Comparison of ENCODE assay signal across 15 cellular contexts in the genomic region with DNA sequence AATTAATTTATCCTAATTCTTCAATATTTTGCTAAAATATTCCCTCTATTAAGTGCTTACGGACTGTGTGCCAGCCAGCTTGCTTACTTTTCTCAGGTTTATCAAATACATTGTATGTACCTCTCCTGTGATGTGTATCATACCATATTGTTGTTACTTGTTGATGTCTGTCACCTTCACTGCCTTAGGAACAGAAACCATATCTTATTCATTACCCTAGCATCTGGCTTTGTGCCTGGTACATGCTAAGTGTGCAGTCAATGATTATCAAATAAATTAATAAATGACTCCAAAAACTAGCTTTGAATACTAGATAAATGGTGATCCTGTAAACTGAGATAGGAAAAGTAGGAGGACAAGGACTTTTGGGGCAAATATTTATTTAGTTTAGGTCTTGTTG. TPM values are rescaled to one million over a fixed set of nuclear protein-coding genes. Genes with fewer than 3 reads are reported as not detected.
DNase-seq lines count a peak whose midpoint lies in the region; ATAC-seq and TF ChIP-seq lines count a peak whose summit lies in the region.
"Had no signal": no experiment of that assay in that cellular context is flagged by ENCODE, and none has a peak within 500 bp of the region (broad histone marks: within the 10 kb centered on the region; RNA-seq: fewer than 3 reads in every experiment).

No MANE protein-coding gene starts in this region.

- H3K27me3 Mint-ChIP-seq in Caco-2 (ENCODE audit: insufficient read depth, unreplicated experiment) = no peaks in the 10 kb centered on the region
- H3K27me3 Mint-ChIP-seq: naive thymus-derived CD4-positive, alpha-beta T cell had no signal

- H3K9me3 ChIP-seq in right atrium auricular region = no peaks in the 10 kb centered on the region
- H3K9me3 ChIP-seq in WERI-Rb-1 (ENCODE audit: severe bottlenecking) = no peaks in the 10 kb centered on the region
- H3K9me3 ChIP-seq in Caco-2 = no peaks in the 10 kb centered on the region
- H3K9me3 ChIP-seq: esophagus squamous epithelium had no signal

- H3K4me1 ChIP-seq in right atrium auricular region = peaks cover 0 to 31% of the 10 kb centered on the region in 2 donors
- peaks cover 14% of the 10 kb centered on the region for H3K4me1 ChIP-seq in Caco-2

- H3K4me3 Mint-ChIP-seq in Caco-2 (ENCODE audit: unreplicated experiment) = no peak overlapping the region
- H3K4me3 Mint-ChIP-seq: naive thymus-derived CD4-positive, alpha-beta T cell; WTC11 had no signal

- no peaks in the 10 kb centered on the region for H3K4me1 Mint-ChIP-seq in Caco-2 (ENCODE audit: low read depth, unreplicated experiment)

- no peaks in the 10 kb centered on the region for H3K27me3 ChIP-seq in right atrium auricular region
- no peaks in the 10 kb centered on the region for H3K27me3 ChIP-seq in WERI-Rb-1 (ENCODE audit: insufficient read depth, low read depth, severe bottlenecking)
- H3K27me3 ChIP-seq in Caco-2 (replicated peaks; ENCODE audit: control insufficient read depth, insufficient read depth, low read length) = no peaks in the 10 kb centered on the region
- H3K27me3 ChIP-seq: esophagus squamous epithelium had no signal

- BruUV-seq in Caco-2 (replicated peaks; lab: Mats Ljungman, UMichigan) = no TSS peak

- H3K4me3 ChIP-seq in right atrium auricular region (no peak overlapping the region), WERI-Rb-1 (ENCODE audit: low read depth, low read length) (no peak overlapping the region), Caco-2 (ENCODE audit: low read depth, low read length) (no peak overlapping the region)
- H3K4me3 ChIP-seq: esophagus squamous epithelium had no signal

- H3K36me3 Mint-ChIP-seq in Caco-2 (ENCODE audit: insufficient read depth, unreplicated experiment) = no peaks in the 10 kb centered on the region
- H3K36me3 Mint-ChIP-seq: WTC11 had no signal

- intact Hi-C loops in Caco-2 (cut with micrococcal nuclease; ENCODE audit: unreplicated experiment) = no loop called here

- no peak overlapping the region for H3K27ac Mint-ChIP-seq in Caco-2 (ENCODE audit: unreplicated experiment)
- H3K27ac Mint-ChIP-seq: WTC11 had no signal

- H3K27ac ChIP-seq in right atrium auricular region (peak overlapping the region; percentile 43 to 61), WERI-Rb-1 (no peak overlapping the region)

- peak; percentile 37 for ATAC-seq in GM18858 (IDR thresholded peaks at IDR 0.05; ENCODE audit: unreplicated experiment)
- ATAC-seq in GM21447 (IDR thresholded peaks at IDR 0.05; ENCODE audit: unreplicated experiment) = peak; percentile 66
- peak; percentile 92 for ATAC-seq in HG03354 (IDR thresholded peaks at IDR 0.05; ENCODE audit: poor library complexity, severe bottlenecking, unreplicated experiment)
- ATAC-seq: WTC11 had no signal

- TF ChIP-seq CTCF in right atrium auricular region (IDR thresholded peaks at IDR 0.05) (no peak), WERI-Rb-1 (IDR thresholded peaks at IDR 0.05; ENCODE audit: low read depth, low read length) (no peak), Caco-2 (IDR thresholded peaks at IDR 0.05; ENCODE audit: insufficient read depth in 1 of 2, low read depth in 1 of 2, low read length in 1 of 2, severe bottlenecking in 1 of 2, unreplicated experiment in 1 of 2) (no peak)

- H3K36me3 ChIP-seq in right atrium auricular region (no peaks in the 10 kb centered on the region), WERI-Rb-1 (peaks cover 3% of the 10 kb centered on the region; the same call in 1 of the 2 replicates), Caco-2 (ENCODE audit: control insufficient read depth, insufficient read depth, low read length) (no peaks in the 10 kb centered on the region)

- POLR2A ChIA-PET in Caco-2 (lab: Charles Lee) = no interaction called here

- H3K9me3 Mint-ChIP-seq in Caco-2 (ENCODE audit: unreplicated experiment) = no peaks in the 10 kb centered on the region
- H3K9me3 Mint-ChIP-seq: naive thymus-derived CD4-positive, alpha-beta T cell; WTC11 had no signal

- DNase-seq in right atrium auricular region (ENCODE audit: low spot score) (no peak), WERI-Rb-1 (no peak), NCI-H510A (lab: John Stamatoyannopoulos, UW) (no peak), Caco-2 (no peak), NCI-H526 (lab: John Stamatoyannopoulos, UW) (no peak)
- DNase-seq: activated effector memory CD4-positive, alpha-beta T cell treated with anti-CD3 and anti-CD28 coated beads, Interleukin-2, amount 50 U/mL, for 16 hours; cerebellar nuclear complex; esophagus squamous epithelium; naive thymus-derived CD4-positive, alpha-beta T cell; NCI-H1048; NCI-H748 treated with DMSO at 0.1 percent for 48 hours had no signal

- CTCF ChIA-PET in Caco-2 (lab: Charles Lee) = interaction anchor here (0.5 kb wide), 1 partner anchor 15 kb away, joined by 5 read pairs; no protein-coding TSS in a partner anchor

RNA-seq across cellular contexts. Expression of gene CLCN3, which starts 6.9 kb away (rescaled TPM):
- total RNA-seq in right atrium auricular region (10 to 100 TPM; 32.9 to 58.4 TPM), Caco-2 (2022) (36.4 and 42.1 TPM in 2 replicates)

RNA-seq across cellular contexts. Expression of gene NEK1, which starts 14.9 kb away (rescaled TPM):
- 1 to 10 TPM; 7.2 to 9.3 TPM for total RNA-seq in right atrium auricular region
- 8.2 and 8.7 TPM in 2 replicates for total RNA-seq in Caco-2 (2022)

Comparison
In these comparisons a context has a peak if more than half of its experiments do, and no peak if none do; other contexts are left out.
1. ATAC-seq: peak in every context shown above with its lines; median percentile 92 in HG03354; 66 in GM21447; 37 in GM18858.